ENCODE assay signal across 8 cellular contexts in genomic region chr7:91899563-91899962, GRCh38.
"Had no signal": no experiment of that assay in that cellular context is flagged by ENCODE, and none has a peak within 500 bp of the region (broad histone marks: within the 10 kb centered on the region; RNA-seq: fewer than 3 reads in every experiment).

No MANE protein-coding gene starts in this region.

- H3K4me3 ChIP-seq: GM23338 had no signal

- ATAC-seq: GM23338 had no signal

- H3K9ac ChIP-seq: KMS-11 had no signal

- H2AFZ ChIP-seq: GM23338 had no signal

- DNase-seq: H9, HCEC 1CT, KBM-7 had no signal

- H3K27ac ChIP-seq: KMS-11 had no signal

- H3K4me2 ChIP-seq: GM23338, KMS-11 had no signal

- FAIRE-seq: H1, H54, HTR-8/SVneo had no signal
